ENCODE assay signal across 30 cellular contexts in the genomic region with DNA sequence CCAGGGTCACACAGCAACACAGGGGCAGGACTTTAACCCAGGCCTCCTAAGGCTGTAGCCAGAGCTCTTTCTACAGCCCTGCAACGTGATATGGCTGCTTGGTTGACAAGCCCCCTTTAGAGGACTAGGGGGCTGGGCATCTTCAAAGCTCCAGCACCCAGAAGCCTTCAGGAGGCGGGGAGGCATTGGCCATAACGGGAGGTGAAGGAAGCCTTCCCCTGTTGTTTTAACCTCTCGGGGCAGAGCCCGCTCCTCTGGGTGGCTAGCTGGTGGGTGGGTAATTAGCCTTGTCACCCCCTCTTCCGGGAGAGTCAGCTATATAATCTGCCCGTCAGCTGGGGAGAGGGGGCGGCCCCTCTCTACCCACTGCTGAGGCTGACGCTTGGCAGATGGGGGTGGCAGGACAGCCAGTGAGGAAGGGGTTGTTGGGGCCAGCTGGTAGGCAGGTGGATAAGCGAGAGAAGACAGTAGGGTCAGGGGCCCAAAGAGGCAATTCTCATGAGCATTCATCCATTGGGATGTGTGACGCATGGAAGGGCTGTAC. TPM values are rescaled to one million over a fixed set of nuclear protein-coding genes. Genes with fewer than 3 reads are reported as not detected.
"Had no signal": no experiment of that assay in that cellular context is flagged by ENCODE, and none has a peak within 500 bp of the region (broad histone marks: within the 10 kb centered on the region; RNA-seq: fewer than 3 reads in every experiment).

No MANE protein-coding gene starts in this region.

- H3K36me3 Mint-ChIP-seq: naive thymus-derived CD4-positive, alpha-beta T cell; natural killer cell treated with Interleukin-12 subunit alpha and Interleukin-12 subunit beta and Interleukin-15 and Interleukin-18, amount 100 ng/mL, for 72 hours; stimulated activated naive B cell treated with anti-CD40 and anti-IgM and Interleukin-4, amounts not matched to agents 10 μg/mL and 1 μg/mL and 100 μg/mL, for 72 hours had no signal

- H3K27me3 ChIP-seq: ovary, testis, thyroid gland, transverse colon, upper lobe of left lung, vagina had no signal

- H3K36me3 ChIP-seq: left lung, neutrophil, ovary, stomach, thyroid gland, transverse colon, upper lobe of left lung, vagina had no signal

- H3K9me3 Mint-ChIP-seq: natural killer cell treated with Interleukin-12 subunit alpha and Interleukin-12 subunit beta and Interleukin-15 and Interleukin-18, amount 100 ng/mL, for 72 hours; neural crest cell had no signal

- H3K27ac ChIP-seq: left lung, neutrophil, ovary, skin epidermis, stomach, testis, thyroid gland, transverse colon, upper lobe of left lung, vagina had no signal

- H3K4me3 Mint-ChIP-seq: naive thymus-derived CD4-positive, alpha-beta T cell; natural killer cell treated with Interleukin-12 subunit alpha and Interleukin-12 subunit beta and Interleukin-15 and Interleukin-18, amount 100 ng/mL, for 72 hours; neural crest cell; stimulated activated naive B cell treated with anti-CD40 and anti-IgM and Interleukin-4, amounts not matched to agents 10 μg/mL and 1 μg/mL and 100 μg/mL, for 72 hours had no signal

- H3K9me3 ChIP-seq: left lung, mucosa of descending colon, neutrophil, ovary, stomach, testis, thyroid gland, transverse colon, upper lobe of left lung, vagina had no signal

- DNase-seq: hippocampal formation; left cardiac atrium; left lung; mesendoderm; midbrain; mucosa of descending colon; naive thymus-derived CD4-positive, alpha-beta T cell; occipital lobe; ovary; retina; right cardiac atrium; stimulated activated CD4-positive, alpha-beta T cell treated with anti-CD3 and anti-CD28 coated beads, Interleukin-12 subunit alpha, Interleukin-12 subunit beta, amount 100 ng/mL, for 4 hours; stimulated activated CD4-positive, alpha-beta T cell treated with anti-CD3 and anti-CD28 coated beads, Interleukin-15, amount 100 ng/mL, for 24 hours; stimulated activated CD4-positive, alpha-beta T cell treated with anti-CD3 and anti-CD28 coated beads, Interleukin-2, amount 100 ng/mL, for 24 hours; stimulated activated CD4-positive, alpha-beta T cell treated with anti-CD3 and anti-CD28 coated beads, Interleukin-4, amount 100 ng/mL, for 1 hour; stimulated activated naive B cell treated with anti-CD40 and anti-IgM and Interleukin-4, amounts not matched to agents 10 μg/mL and 1 μg/mL and 100 μg/mL, for 72 hours; stimulated activated naive CD8-positive, alpha-beta T cell treated with anti-CD3 and anti-CD28 coated beads, Interleukin-15, Interleukin-2, amounts not matched to agents 100 U/mL and 50 U/mL, for 24 hours; stomach; testis; thyroid gland; transverse colon; upper lobe of left lung had no signal

- H3K4me3 ChIP-seq: left lung, lung, mucosa of descending colon, ovary, skin epidermis, stomach, testis, thyroid gland, transverse colon, upper lobe of left lung, vagina had no signal

- ATAC-seq: left cardiac atrium; left lung; mucosa of descending colon; naive thymus-derived CD4-positive, alpha-beta T cell; natural killer cell treated with Interleukin-12 subunit alpha and Interleukin-12 subunit beta and Interleukin-15 and Interleukin-18, amount 100 ng/mL, for 72 hours; right cardiac atrium; sciatic nerve; stimulated activated naive B cell treated with anti-CD40 and anti-IgM and Interleukin-4, amounts not matched to agents 10 μg/mL and 1 μg/mL and 100 μg/mL, for 72 hours; stimulated activated naive CD8-positive, alpha-beta T cell treated with anti-CD3 and anti-CD28 coated beads, Interleukin-15, Interleukin-2, amounts not matched to agents 100 U/mL and 50 U/mL, for 24 hours had no signal

- H3K4me1 ChIP-seq: left lung, testis, thyroid gland, upper lobe of left lung, vagina had no signal

- H3K27ac Mint-ChIP-seq: naive thymus-derived CD4-positive, alpha-beta T cell; natural killer cell treated with Interleukin-12 subunit alpha and Interleukin-12 subunit beta and Interleukin-15 and Interleukin-18, amount 100 ng/mL, for 72 hours; progenitor cell of endocrine pancreas; stimulated activated naive B cell treated with anti-CD40 and anti-IgM and Interleukin-4, amounts not matched to agents 10 μg/mL and 1 μg/mL and 100 μg/mL, for 72 hours had no signal

RNA-seq across cellular contexts. Expression of a gene that starts 32.9 kb away (rescaled TPM):
- total RNA-seq: natural killer cell treated with Interleukin-12 subunit alpha and Interleukin-12 subunit beta and Interleukin-15 and Interleukin-18, amount 100 ng/mL, for 72 hours had no signal
